Comparison of ENCODE assay signal across 17 cellular contexts in the genomic region with DNA sequence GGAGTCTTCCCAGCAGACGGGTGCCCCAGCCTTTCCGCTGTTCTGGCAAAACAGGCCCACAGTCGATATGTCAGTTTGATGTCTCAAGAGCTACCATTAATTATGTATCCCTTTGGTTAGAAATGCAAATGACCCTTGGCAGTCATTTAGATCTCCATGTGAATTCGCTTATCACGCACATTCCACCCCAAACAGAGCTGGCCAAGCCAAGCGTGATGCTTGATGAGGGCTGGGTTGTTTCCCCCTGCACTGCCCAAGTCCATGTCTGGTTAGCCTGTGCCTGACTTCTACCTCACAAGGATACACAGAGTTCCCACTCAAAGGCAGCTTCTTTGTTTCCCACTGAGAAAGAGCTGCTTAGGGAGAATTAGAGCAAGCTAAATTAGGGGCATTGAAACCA.
DNase-seq lines count a peak whose midpoint lies in the region; ATAC-seq and TF ChIP-seq lines count a peak whose summit lies in the region.
"Had no signal": no experiment of that assay in that cellular context is flagged by ENCODE, and none has a peak within 500 bp of the region (broad histone marks: within the 10 kb centered on the region; RNA-seq: fewer than 3 reads in every experiment).

No MANE protein-coding gene starts in this region.

- DNase-seq in activated CD4-positive, alpha-beta T cell treated with anti-CD3 and anti-CD28 coated beads, Interleukin-2, amount 10 ng/mL, durations not matched to agents 24 days and 14 days = peak; percentile 19
- DNase-seq in activated CD4-positive, alpha-beta T cell treated with anti-CD3 and anti-CD28 coated beads for 48 hours = no peak
- DNase-seq in esophagus muscularis mucosa (ENCODE audit: extremely low spot score) = peak; percentile 68
- no peak for DNase-seq in globus pallidus (ENCODE audit: low spot score)
- DNase-seq in stimulated activated CD4-positive, alpha-beta T cell treated with anti-CD3 and anti-CD28 coated beads, Interleukin-12 subunit alpha, Interleukin-12 subunit beta, amount 100 ng/mL, for 4 hours = no peak
- DNase-seq: AML-193; Caco-2; CD4-positive, alpha-beta T cell; GOT3; H7; HFFc6 had no signal

- no peak for TF ChIP-seq POLR2A in esophagus muscularis mucosa (IDR thresholded peaks at IDR 0.05; ENCODE audit: low read depth)

- H3K4me3 Mint-ChIP-seq in activated CD4-positive, alpha-beta T cell treated with anti-CD3 and anti-CD28 coated beads, Interleukin-2, amount 10 ng/mL, durations not matched to agents 24 days and 14 days = no peak overlapping the region
- H3K4me3 Mint-ChIP-seq: CD4-positive, alpha-beta T cell; HFFc6 had no signal

- TF ChIP-seq CTCF in esophagus muscularis mucosa (IDR thresholded peaks at IDR 0.05) (no peak), parathyroid adenoma (IDR thresholded peaks at IDR 0.05) (no peak)

- H3K27ac ChIP-seq in esophagus muscularis mucosa (replicated peaks in 1 of 4) = no peak overlapping the region
- peak overlapping the region; percentile 89 for H3K27ac ChIP-seq in parathyroid adenoma
- H3K27ac ChIP-seq: 22Rv1, A549, C4-2B had no signal

- H3K9me3 ChIP-seq in esophagus muscularis mucosa = no peaks in the 10 kb centered on the region
- H3K9me3 ChIP-seq in parathyroid adenoma (ENCODE audit: control insufficient read depth, low read length) = no peaks in the 10 kb centered on the region
- H3K9me3 ChIP-seq: A549, Caco-2 had no signal

- no peak overlapping the region for H3K27ac Mint-ChIP-seq in activated CD4-positive, alpha-beta T cell treated with anti-CD3 and anti-CD28 coated beads, Interleukin-2, amount 10 ng/mL, durations not matched to agents 24 days and 14 days
- H3K27ac Mint-ChIP-seq: CD4-positive, alpha-beta T cell; HFFc6 had no signal

- 97% methylated on average over 6 of the region's 6 CpGs for WGBS in esophagus muscularis mucosa

- H3K36me3 Mint-ChIP-seq in activated CD4-positive, alpha-beta T cell treated with anti-CD3 and anti-CD28 coated beads, Interleukin-2, amount 10 ng/mL, durations not matched to agents 24 days and 14 days (ENCODE audit: low read depth) = no peaks in the 10 kb centered on the region

- peaks cover 0 to 8% (median 0%) of the 10 kb centered on the region in 4 donors for H3K27me3 ChIP-seq in esophagus muscularis mucosa
- no peaks in the 10 kb centered on the region for H3K27me3 ChIP-seq in parathyroid adenoma (ENCODE audit: control insufficient read depth, insufficient read depth, low read length)

- intact Hi-C loops in activated CD4-positive, alpha-beta T cell treated with anti-CD3 and anti-CD28 coated beads, Interleukin-2, amount 10 ng/mL, durations not matched to agents 24 days and 14 days (cut with micrococcal nuclease) = no loop called here
- intact Hi-C loops in esophagus muscularis mucosa (cut with DNase I) = no loop called here

- H3K4me3 ChIP-seq in esophagus muscularis mucosa = no peak overlapping the region
- H3K4me3 ChIP-seq in parathyroid adenoma (ENCODE audit: low read depth, low read length) = no peak overlapping the region
- H3K4me3 ChIP-seq: A549 had no signal

- H3K4me2 ChIP-seq in parathyroid adenoma (ENCODE audit: low read length) = no peak overlapping the region
- H3K4me2 ChIP-seq: A549 had no signal

- H3K9ac ChIP-seq in parathyroid adenoma = no peak overlapping the region

- TF ChIP-seq EP300 in esophagus muscularis mucosa (IDR thresholded peaks at IDR 0.05) = no peak

- no peaks in the 10 kb centered on the region for H3K4me1 Mint-ChIP-seq in activated CD4-positive, alpha-beta T cell treated with anti-CD3 and anti-CD28 coated beads, Interleukin-2, amount 10 ng/mL, durations not matched to agents 24 days and 14 days

- peak overlapping the region; percentile 58 for H2AFZ ChIP-seq in parathyroid adenoma

- H3K36me3 ChIP-seq in esophagus muscularis mucosa = no peaks in the 10 kb centered on the region
- H3K36me3 ChIP-seq in parathyroid adenoma (ENCODE audit: control insufficient read depth, insufficient read depth, low read length) = no peaks in the 10 kb centered on the region

- H3K79me2 ChIP-seq in parathyroid adenoma = no peaks in the 10 kb centered on the region

- H3K9me3 Mint-ChIP-seq in activated CD4-positive, alpha-beta T cell treated with anti-CD3 and anti-CD28 coated beads, Interleukin-2, amount 10 ng/mL, durations not matched to agents 24 days and 14 days = no peaks in the 10 kb centered on the region
- H3K9me3 Mint-ChIP-seq: CD4-positive, alpha-beta T cell; HFFc6 had no signal

- ATAC-seq in GM21576 (IDR thresholded peaks at IDR 0.05; ENCODE audit: unreplicated experiment) = no peak
- ATAC-seq: A549, HCT116 had no signal

- no peaks in the 10 kb centered on the region for H3K4me1 ChIP-seq in esophagus muscularis mucosa
- H3K4me1 ChIP-seq in parathyroid adenoma = peaks cover 39% of the 10 kb centered on the region
- H3K4me1 ChIP-seq: A549, Caco-2 had no signal

- peaks cover 13% of the 10 kb centered on the region for H3K27me3 Mint-ChIP-seq in activated CD4-positive, alpha-beta T cell treated with anti-CD3 and anti-CD28 coated beads, Interleukin-2, amount 10 ng/mL, durations not matched to agents 24 days and 14 days

Comparison
In these comparisons a context has a peak if more than half of its experiments do, and no peak if none do; other contexts are left out.
1. DNase-seq: peak in activated CD4-positive, alpha-beta T cell treated with anti-CD3 and anti-CD28 coated beads, Interleukin-2, amount 10 ng/mL, durations not matched to agents 24 days and 14 days (single experiment) and esophagus muscularis mucosa (single experiment); none in activated CD4-positive, alpha-beta T cell treated with anti-CD3 and anti-CD28 coated beads for 48 hours (single experiment), globus pallidus (single experiment) and stimulated activated CD4-positive, alpha-beta T cell treated with anti-CD3 and anti-CD28 coated beads, Interleukin-12 subunit alpha, Interleukin-12 subunit beta, amount 100 ng/mL, for 4 hours (single experiment).